Comparison of ENCODE assay signal across 8 cellular contexts in the genomic region with DNA sequence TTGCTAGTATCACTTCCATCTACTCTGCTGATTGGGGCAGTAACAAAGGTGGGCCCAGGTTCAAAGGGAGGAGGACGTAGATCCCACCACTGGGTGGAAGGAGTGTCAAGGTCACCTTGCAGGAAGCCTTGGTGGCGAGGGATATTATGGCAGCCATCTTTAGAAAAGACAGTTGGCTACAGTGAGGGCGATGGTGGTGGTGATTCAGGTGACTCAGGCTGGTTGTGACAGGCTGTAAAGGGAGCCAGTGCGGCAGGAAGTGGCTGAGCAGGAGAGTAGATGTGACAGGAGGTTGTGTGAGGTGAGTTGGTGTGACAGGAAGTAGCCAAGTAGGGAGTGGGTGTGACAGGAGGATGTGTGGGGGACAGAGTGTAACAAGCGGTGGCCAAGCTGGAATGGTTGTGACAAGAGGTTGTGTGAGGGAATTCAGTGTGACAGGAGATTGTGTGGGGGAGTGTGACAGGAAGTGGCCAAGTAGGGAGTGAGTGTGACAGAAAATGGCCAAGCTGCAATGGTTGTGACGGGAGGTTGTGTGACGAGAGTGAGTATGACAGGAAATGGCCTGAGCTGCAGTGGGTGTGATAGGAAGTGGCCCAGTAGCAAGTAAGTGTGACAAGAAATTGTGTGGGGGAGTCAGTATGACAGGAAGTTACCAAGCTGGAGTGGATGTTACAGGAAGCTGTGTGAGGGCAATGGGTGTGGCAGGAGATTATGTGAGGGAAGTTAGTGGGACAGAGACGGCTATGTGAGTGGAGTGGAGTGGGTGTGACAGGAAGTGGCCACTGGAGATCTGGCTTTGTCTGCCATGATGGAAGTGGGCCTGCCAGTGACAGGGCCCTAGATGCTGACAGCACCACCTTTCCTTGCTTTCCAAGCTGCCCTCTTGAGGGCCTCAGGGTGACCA.
DNase-seq lines count a peak whose midpoint lies in the region; FAIRE-seq and TF ChIP-seq lines count a peak whose summit lies in the region.

No MANE protein-coding gene starts in this region.

- no peak for FAIRE-seq in RCC 7860 (lab: Jason Lieb, UNC)

- intact Hi-C loops in tibial artery (cut with DNase I; ENCODE audit: low total_unique reads): no loop called here

- H3K27ac ChIP-seq in tibial artery: no peak overlapping the region

- no peaks in the 10 kb centered on the region for H3K4me1 ChIP-seq in tibial artery

- H3K36me3 ChIP-seq in tibial artery: no peaks in the 10 kb centered on the region

- no peaks in the 10 kb centered on the region for H3K9me3 ChIP-seq in tibial artery

- peaks cover 0 to 11% of the 10 kb centered on the region in 2 donors for H3K27me3 ChIP-seq in tibial artery

- DNase-seq in GF-D8 (lab: John Stamatoyannopoulos, UW): peak; percentile 88
- DNase-seq in SKM-1 (lab: John Stamatoyannopoulos, UW; ENCODE audit: unreplicated experiment): peak; percentile 38
- DNase-seq in activated naive CD4-positive, alpha-beta T cell treated with Interleukin-2 at 50 U/mL for 16 hours: peak; percentile 62
- DNase-seq in stimulated activated CD4-positive, alpha-beta T cell treated with anti-CD3 and anti-CD28 coated beads, Interleukin-12 subunit alpha, Interleukin-12 subunit beta, amount 100 ng/mL, for 4 hours: peak; percentile 42
- DNase-seq in NCI-H2107 (lab: John Stamatoyannopoulos, UW): no peak
- no peak for DNase-seq in NCI-H128 (lab: John Stamatoyannopoulos, UW; ENCODE audit: unreplicated experiment)
- DNase-seq in RCC 7860 (ENCODE audit: low spot score): no peak
- DNase-seq in tibial artery: no peak

- H3K4me3 ChIP-seq in tibial artery: no peak overlapping the region

- TF ChIP-seq CTCF in tibial artery (IDR thresholded peaks at IDR 0.05): no peak

Comparison
In these comparisons a context has a peak if more than half of its experiments do, and no peak if none do; other contexts are left out.
1. DNase-seq: peak in GF-D8 (single experiment), SKM-1 (single experiment), activated naive CD4-positive, alpha-beta T cell treated with Interleukin-2 at 50 U/mL for 16 hours (single experiment) and stimulated activated CD4-positive, alpha-beta T cell treated with anti-CD3 and anti-CD28 coated beads, Interleukin-12 subunit alpha, Interleukin-12 subunit beta, amount 100 ng/mL, for 4 hours (single experiment); none in NCI-H2107 (single experiment), NCI-H128 (single experiment), RCC 7860 (single experiment) and tibial artery (0 of 2).